8 cellular contexts compared by ENCODE assay signal in genomic region chr1:34865981-34866761, GRCh38. TPM values are rescaled to one million over a fixed set of nuclear protein-coding genes. Genes with fewer than 3 reads are reported as not detected.
A peak's percentile ranks its signal among the peaks of the same experiment; 100 is the strongest.
DNase-seq lines count a peak whose midpoint lies in the region; ATAC-seq, FAIRE-seq and TF ChIP-seq lines count a peak whose summit lies in the region.

No MANE protein-coding gene starts in this region.

- DNase-seq in BE2C (peak; percentile 68), GM19238 (ENCODE audit: insufficient read length, low spot score) (peak; percentile 85), SKM-1 (lab: John Stamatoyannopoulos, UW; ENCODE audit: unreplicated experiment) (peak; percentile 54), Right ventricle myocardium inferior (ENCODE audit: missing footprints) (peak; percentile 94), pancreas (peak; percentile 81 to 98 (median 92)), thyroid gland (peak; percentile 88 to 91)

- H3K27me3 ChIP-seq in BE2C = no peaks in the 10 kb centered on the region
- H3K27me3 ChIP-seq in HUES48 (ENCODE audit: control insufficient read depth, insufficient read depth, low read length) = peaks cover 13% of the 10 kb centered on the region
- no peaks in the 10 kb centered on the region for H3K27me3 ChIP-seq in pancreas
- no peaks in the 10 kb centered on the region for H3K27me3 ChIP-seq in thyroid gland

- WGBS in pancreas, 2 donors = 1 to 3% methylated on average over 67 to 81 of the region's 81 CpGs
- 0 to 6% methylated on average over 18 to 24 of the region's 81 CpGs for WGBS in thyroid gland, 2 donors

- peak overlapping the region; percentile 91 for H3K27ac Mint-ChIP-seq in activated naive CD8-positive, alpha-beta T cell

- no peaks in the 10 kb centered on the region for H3K36me3 Mint-ChIP-seq in activated naive CD8-positive, alpha-beta T cell

- FAIRE-seq in pancreas (lab: Jason Lieb, UNC) = no peak

- no peaks in the 10 kb centered on the region for H3K9me3 Mint-ChIP-seq in activated naive CD8-positive, alpha-beta T cell (ENCODE audit: low read depth)

- peak overlapping the region; percentile 81 for H3K9ac ChIP-seq in HUES48 (ENCODE audit: low read depth, low read length)

- ATAC-seq in Right ventricle myocardium inferior = peak; percentile 76
- peak; percentile 92 to 94 (median 92) for ATAC-seq in pancreas

- peaks cover 41% of the 10 kb centered on the region for H3K4me1 Mint-ChIP-seq in activated naive CD8-positive, alpha-beta T cell (ENCODE audit: low read depth)

- intact Hi-C loops in Right ventricle myocardium inferior (cut with DNase I) (loop anchor here (1.0 kb wide), 1 partner anchor 80 kb away; no protein-coding TSS in a partner anchor), pancreas (cut with DNase I) (no loop called here), thyroid gland (cut with DNase I) (loop anchor here (5.0 kb wide), 1 partner anchor 79 kb away; no protein-coding TSS in a partner anchor)

- TF ChIP-seq CTCF in BE2C (IDR thresholded peaks at IDR 0.05; ENCODE audit: low read depth, low read length) = peak; percentile 73
- TF ChIP-seq CTCF in pancreas (IDR thresholded peaks at IDR 0.05) = peak; percentile 95 to 99 (median 98)
- TF ChIP-seq CTCF in thyroid gland (IDR thresholded peaks at IDR 0.05) = peak; percentile 88 to 99 (median 93)

- H3K27ac ChIP-seq in HUES48 (ENCODE audit: low read depth, low read length) = no peak overlapping the region
- H3K27ac ChIP-seq in pancreas = peak overlapping the region; percentile 73 to 86 (median 81)
- peak overlapping the region; percentile 72 to 94 (median 86) for H3K27ac ChIP-seq in thyroid gland

- H3K9me3 ChIP-seq in BE2C (no peaks in the 10 kb centered on the region), HUES48 (ENCODE audit: control insufficient read depth, insufficient read depth, low read length) (no peaks in the 10 kb centered on the region), pancreas (no peaks in the 10 kb centered on the region), thyroid gland (no peaks in the 10 kb centered on the region)

- H3K36me3 ChIP-seq in BE2C (no peaks in the 10 kb centered on the region), HUES48 (ENCODE audit: control insufficient read depth, insufficient read depth, low read length) (no peaks in the 10 kb centered on the region), pancreas (no peaks in the 10 kb centered on the region), thyroid gland (no peaks in the 10 kb centered on the region)

- H3K4me3 ChIP-seq in BE2C (ENCODE audit: low read depth, low read length) (peak overlapping the region; percentile 45), HUES48 (ENCODE audit: low read depth, low read length) (peak overlapping the region; percentile 76), pancreas (peak overlapping the region; percentile 32 to 89 (median 62)), thyroid gland (replicated peaks in 1 of 3) (peak overlapping the region; percentile 32 to 83 (median 47))

- peak in 1 of 2 donors; percentile 60 for TF ChIP-seq POLR2A in thyroid gland (IDR thresholded peaks at IDR 0.05)

- H3K4me3 Mint-ChIP-seq in activated naive CD8-positive, alpha-beta T cell = peak overlapping the region; percentile 82

- H3K27me3 Mint-ChIP-seq in activated naive CD8-positive, alpha-beta T cell = no peaks in the 10 kb centered on the region

- no peaks in the 10 kb centered on the region for H3K4me1 ChIP-seq in BE2C
- no peaks in the 10 kb centered on the region for H3K4me1 ChIP-seq in HUES48 (ENCODE audit: control insufficient read depth, insufficient read depth, low read length)
- H3K4me1 ChIP-seq in pancreas = peaks cover 0 to 4% (median 3%) of the 10 kb centered on the region in 3 donors
- H3K4me1 ChIP-seq in thyroid gland = peaks cover 8 to 11% of the 10 kb centered on the region in 2 donors

RNA-seq across cellular contexts. Expression of gene SMIM12, which starts 6.6 kb away (rescaled TPM):
- polyA plus RNA-seq in BE2C (2012; ENCODE audit: insufficient read depth, insufficient read length, low read depth) = 31.6 TPM
- 40.6 TPM for total RNA-seq in Right ventricle myocardium inferior
- total RNA-seq in pancreas = 10 to 100 TPM in 5 of 6 donors, 1 to 10 TPM in 1; 8.3 to 18.5 (median 14.3) TPM
- polyA plus RNA-seq in pancreas = 10 to 100 TPM in 1 of 2 donors, 1 to 10 TPM in 1; 6.2 to 17.1 TPM
- total RNA-seq in thyroid gland = 10 to 100 TPM; 26.5 to 32.8 (median 29.8) TPM

Comparison
In these comparisons a context has a peak if more than half of its experiments do, and no peak if none do; other contexts are left out.
1. intact Hi-C loops: an anchor here in Right ventricle myocardium inferior (1.0 kb wide) and thyroid gland (5.0 kb wide); none called in pancreas.